23 cellular contexts compared by ENCODE assay signal in the genomic region with DNA sequence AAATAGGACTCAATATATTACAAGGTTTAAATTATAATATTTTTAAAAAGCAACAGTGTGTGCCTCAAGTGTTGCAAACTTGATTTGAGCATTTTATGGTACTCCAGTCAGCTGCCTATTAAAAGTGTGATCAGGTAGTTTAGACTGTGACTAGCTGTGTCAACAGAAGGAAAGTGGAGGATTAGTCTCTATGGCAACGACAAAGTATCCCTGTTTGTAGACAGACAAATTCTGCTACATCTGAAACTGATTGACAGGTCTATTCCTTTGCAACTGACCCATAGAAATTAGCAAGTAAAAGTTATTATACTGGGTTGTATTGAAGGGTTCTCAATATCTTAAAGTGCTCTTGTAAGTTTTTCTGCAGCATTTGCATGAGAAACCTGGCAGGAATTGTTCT.
DNase-seq lines count a peak whose midpoint lies in the region; ATAC-seq, FAIRE-seq and TF ChIP-seq lines count a peak whose summit lies in the region.
"Had no signal": no experiment of that assay in that cellular context is flagged by ENCODE, and none has a peak within 500 bp of the region (broad histone marks: within the 10 kb centered on the region; RNA-seq: fewer than 3 reads in every experiment).

No MANE protein-coding gene starts in this region.

- no peaks in the 10 kb centered on the region for H3K79me2 ChIP-seq in HepG2 (ENCODE audit: insufficient read depth, low read length)

- ATAC-seq in HepG2, result peak; percentile 44; the same call in 2 of the 3 replicates
- no peak for ATAC-seq in right lobe of liver
- no peak for ATAC-seq in HG02981 (IDR thresholded peaks at IDR 0.05; ENCODE audit: unreplicated experiment)
- ATAC-seq: left colon; natural killer cell treated with Interleukin-12 subunit alpha and Interleukin-12 subunit beta and Interleukin-15 and Interleukin-18, amount 100 ng/mL, for 72 hours; stimulated activated naive CD8-positive, alpha-beta T cell treated with anti-CD3 and anti-CD28 coated beads, Interleukin-15, Interleukin-2, amounts not matched to agents 100 U/mL and 50 U/mL, for 24 hours had no signal

- no peak overlapping the region for H2AFZ ChIP-seq in HepG2 (ENCODE audit: low read length)

- TF ChIP-seq CTCF in HepG2 (CRISPR knock-in tag; IDR thresholded peaks at IDR 0.05) (no peak), right lobe of liver (IDR thresholded peaks at IDR 0.05) (no peak), WERI-Rb-1 (IDR thresholded peaks at IDR 0.05; ENCODE audit: low read depth, low read length) (no peak), retinal pigment epithelial cell (conservative IDR thresholded peaks at IDR 0.05; ENCODE audit: low read depth, low read length) (no peak)

- H3K27ac ChIP-seq in HepG2 (ENCODE audit: extremely low read length, insufficient read depth, low read length) (no peak overlapping the region), right lobe of liver (no peak overlapping the region), WERI-Rb-1 (no peak overlapping the region)
- H3K27ac ChIP-seq: BLaER1, brain microvascular endothelial cell, HL-60, thyroid gland had no signal

- TF ChIP-seq POLR2A in HepG2 (IDR thresholded peaks at IDR 0.05; ENCODE audit: insufficient read depth in 1 of 2, low read depth in 2 of 2, low read length in 2 of 2) (no peak), right lobe of liver (IDR thresholded peaks at IDR 0.05) (no peak)

- BruUV-seq in HepG2 (replicated peaks; lab: Mats Ljungman, UMichigan), result no TSS peak

- H3K4me1 ChIP-seq in HepG2 (ENCODE audit: insufficient read depth, low read length) (no peaks in the 10 kb centered on the region), right lobe of liver (no peaks in the 10 kb centered on the region)
- H3K4me1 ChIP-seq: BLaER1, thyroid gland had no signal

- POLR2A ChIA-PET in HepG2 (lab: Yijun Ruan, JAX), result no interaction called here

- no peak overlapping the region for H3K9ac ChIP-seq in HepG2 (ENCODE audit: insufficient read depth, low read depth, low read length)
- H3K9ac ChIP-seq: BLaER1 had no signal

- CTCF ChIA-PET in HepG2 (lab: Yijun Ruan, JAX; ENCODE audit: low intra/inter-chr PET ratio, low total read pairs), result no interaction called here

- H3K9me3 ChIP-seq in HepG2 (ENCODE audit: low read length) (no peaks in the 10 kb centered on the region), right lobe of liver (no peaks in the 10 kb centered on the region), WERI-Rb-1 (ENCODE audit: severe bottlenecking) (no peaks in the 10 kb centered on the region)
- H3K9me3 ChIP-seq: BLaER1, thyroid gland had no signal

- TF ChIP-seq EP300 in HepG2 (IDR thresholded peaks at IDR 0.05; ENCODE audit: low read depth in 2 of 2, low read length in 2 of 2) (no peak), HepG2 (CRISPR knock-in tag; IDR thresholded peaks at IDR 0.05; ENCODE audit: borderline replicate concordance) (no peak)

- H3K4me3 ChIP-seq in HepG2 (replicated peaks in 1 of 3; ENCODE audit: insufficient read depth in 1 of 3, low read depth in 2 of 3, low read length in 3 of 3) (no peak overlapping the region), right lobe of liver (no peak overlapping the region), WERI-Rb-1 (ENCODE audit: low read depth, low read length) (no peak overlapping the region), retinal pigment epithelial cell (ENCODE audit: low read length) (no peak overlapping the region)
- H3K4me3 ChIP-seq: BLaER1, thyroid gland had no signal

- WGBS in HepG2 (ENCODE audit: low lambda C conversion rate), result 0% methylated on average over 1 of the region's 1 CpG
- 16% methylated on average over 1 of the region's 1 CpG for WGBS in right lobe of liver (ENCODE audit: insufficient coverage, low coverage, low lambda C conversion rate, missing lambda C conversion rate)

- no peak for TF ChIP-seq RAD21 in HepG2 (CRISPR knock-in tag; IDR thresholded peaks at IDR 0.05)

- FAIRE-seq in HepG2 (lab: Jason Lieb, UNC), result no peak
- FAIRE-seq: endothelial cell of umbilical vein had no signal

- in situ Hi-C loops in HepG2 (cut with HindIII; ENCODE audit: extremely low pct_ligation_motif_present, low pct_unique_long_range_greater_than_20kb), result no loop called here

- H3K36me3 ChIP-seq in HepG2 (replicated peaks in 1 of 2; ENCODE audit: control insufficient read depth in 1 of 2, insufficient read depth in 2 of 2, low read length in 2 of 2) (no peaks in the 10 kb centered on the region), right lobe of liver (no peaks in the 10 kb centered on the region), WERI-Rb-1 (no peaks in the 10 kb centered on the region)
- H3K36me3 ChIP-seq: BLaER1, brain microvascular endothelial cell, thyroid gland had no signal

- DNase-seq in HepG2 (ENCODE audit: low spot score), result peak; percentile 3
- DNase-seq in right lobe of liver, result no peak
- DNase-seq in NCI-H510A (lab: John Stamatoyannopoulos, UW), result peak; percentile 6
- DNase-seq in WERI-Rb-1, result peak; percentile 23
- DNase-seq in retinal pigment epithelial cell (ENCODE audit: low read depth), result peak; percentile 71
- DNase-seq in activated CD8-positive, alpha-beta memory T cell treated with anti-CD3 and anti-CD28 coated beads, Interleukin-2, amount 50 U/mL, for 4 hours, result no peak
- DNase-seq in activated gamma-delta T cell (lab: John Stamatoyannopoulos, UW), result no peak
- DNase-seq: brain microvascular endothelial cell; cortex of kidney; GF-D8; head of caudate nucleus; left colon; midbrain; NCI-H2171; posterior cingulate gyrus; stimulated activated CD4-positive, alpha-beta T cell treated with anti-CD3 and anti-CD28 coated beads, Interleukin-2, amount 100 ng/mL, for 24 hours; stimulated activated naive CD8-positive, alpha-beta T cell treated with anti-CD3 and anti-CD28 coated beads, Interleukin-15, Interleukin-2, amounts not matched to agents 100 U/mL and 50 U/mL, for 24 hours; thyroid gland had no signal

- no peak overlapping the region for H3K4me2 ChIP-seq in HepG2 (ENCODE audit: low read depth, low read length)
- H3K4me2 ChIP-seq: BLaER1 had no signal

- no peaks in the 10 kb centered on the region for H3K27me3 ChIP-seq in HepG2 (ENCODE audit: control insufficient read depth in 1 of 2, insufficient read depth in 2 of 2, low read length in 2 of 2)
- no peaks in the 10 kb centered on the region for H3K27me3 ChIP-seq in right lobe of liver
- H3K27me3 ChIP-seq in WERI-Rb-1 (ENCODE audit: insufficient read depth, low read depth, severe bottlenecking), result no peaks in the 10 kb centered on the region
- H3K27me3 ChIP-seq: BLaER1, brain microvascular endothelial cell, thyroid gland had no signal

- intact Hi-C loops in HepG2 (cut with micrococcal nuclease; ENCODE audit: unreplicated experiment), result no loop called here
- intact Hi-C loops in right lobe of liver (cut with DNase I), result no loop called here

- H4K20me1 ChIP-seq in HepG2 (ENCODE audit: insufficient read depth, low read length), result no peaks in the 10 kb centered on the region
- H4K20me1 ChIP-seq: BLaER1 had no signal

TF ChIP-seq in HepG2, 621 proteins besides CTCF, POLR2A, EP300 and RAD21 (continues in another document):
- TF ChIP-seq PPARG (CRISPR knock-in tag; conservative IDR thresholded peaks at IDR 0.05) (no peak), TRIM22 (IDR thresholded peaks at IDR 0.05) (no peak), ZBTB4 (CRISPR knock-in tag; IDR thresholded peaks at IDR 0.05; ENCODE audit: borderline replicate concordance) (no peak), ZNF441 (CRISPR knock-in tag; IDR thresholded peaks at IDR 0.05; ENCODE audit: borderline replicate concordance) (no peak), RBM39 (IDR thresholded peaks at IDR 0.05; ENCODE audit: low read depth, low read length, poor library complexity, severe bottlenecking) (no peak), ZNF513 (CRISPR knock-in tag; conservative IDR thresholded peaks at IDR 0.05) (no peak)

Comparison
In these comparisons a context has a peak if more than half of its experiments do, and no peak if none do; other contexts are left out.
1. DNase-seq: peak in HepG2 (single experiment), NCI-H510A (single experiment), WERI-Rb-1 (single experiment) and retinal pigment epithelial cell (single experiment); none in right lobe of liver (0 of 3), activated CD8-positive, alpha-beta memory T cell treated with anti-CD3 and anti-CD28 coated beads, Interleukin-2, amount 50 U/mL, for 4 hours (single experiment) and activated gamma-delta T cell (single experiment).